2 cellular contexts compared by ENCODE assay signal in the genomic region with DNA sequence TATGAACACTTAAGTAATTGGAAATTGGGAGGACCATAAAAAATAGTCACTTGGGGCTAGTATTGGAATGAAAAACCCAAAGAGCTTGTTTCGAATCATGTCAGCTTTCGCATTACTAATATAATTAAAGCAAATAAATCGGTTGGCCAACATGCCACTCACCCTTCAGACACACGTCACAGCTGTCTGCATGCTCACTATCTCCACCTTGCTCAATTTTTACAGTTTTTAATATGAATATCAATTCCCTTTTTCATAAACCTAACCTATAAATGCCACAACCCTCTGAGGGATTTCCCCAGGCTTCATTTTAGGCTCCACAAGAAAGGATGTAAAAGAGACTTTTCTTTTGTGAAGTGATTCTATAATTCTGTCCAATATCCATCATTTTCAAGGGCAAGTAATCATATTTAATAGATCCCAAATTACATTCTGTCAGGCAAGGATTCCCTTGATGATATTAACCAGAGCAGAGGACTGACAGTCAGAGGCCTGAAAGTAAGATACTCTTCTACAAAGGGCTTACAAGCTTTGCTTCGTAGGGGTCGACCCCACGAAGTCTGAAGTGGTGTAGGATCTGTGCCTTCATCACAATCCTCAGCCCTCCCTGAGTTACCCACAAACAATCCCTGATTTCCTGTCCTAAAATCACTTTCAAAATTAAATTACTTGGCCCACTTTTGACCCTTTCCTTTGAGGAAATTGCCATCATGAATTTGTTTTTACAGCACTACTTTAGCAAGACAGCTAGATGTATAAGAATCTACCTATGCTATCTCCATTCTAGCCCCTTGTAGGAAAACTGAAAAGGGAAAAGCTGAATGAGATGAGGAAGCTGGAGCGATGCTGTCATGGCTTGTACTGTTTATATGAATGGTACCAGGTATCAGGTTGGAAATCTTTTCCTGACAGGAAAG.
TF ChIP-seq lines count a peak whose summit lies in the region.

No MANE protein-coding gene starts in this region.

TF ChIP-seq in IMR-90, 13 proteins besides CTCF, POLR2A, EP300 and RAD21:
- no peak for TF ChIP-seq CHD1 (IDR thresholded peaks at IDR 0.05; ENCODE audit: low read depth, low read length)
- TF ChIP-seq, protein P1, sequence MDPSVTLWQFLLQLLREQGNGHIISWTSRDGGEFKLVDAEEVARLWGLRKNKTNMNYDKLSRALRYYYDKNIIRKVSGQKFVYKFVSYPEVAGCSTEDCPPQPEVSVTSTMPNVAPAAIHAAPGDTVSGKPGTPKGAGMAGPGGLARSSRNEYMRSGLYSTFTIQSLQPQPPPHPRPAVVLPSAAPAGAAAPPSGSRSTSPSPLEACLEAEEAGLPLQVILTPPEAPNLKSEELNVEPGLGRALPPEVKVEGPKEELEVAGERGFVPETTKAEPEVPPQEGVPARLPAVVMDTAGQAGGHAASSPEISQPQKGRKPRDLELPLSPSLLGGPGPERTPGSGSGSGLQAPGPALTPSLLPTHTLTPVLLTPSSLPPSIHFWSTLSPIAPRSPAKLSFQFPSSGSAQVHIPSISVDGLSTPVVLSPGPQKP (IDR thresholded peaks at IDR 0.05; ENCODE audit: borderline replicate concordance, low read depth, low read length) = no peak
- TF ChIP-seq FOS (IDR thresholded peaks at IDR 0.05; ENCODE audit: low read depth, low read length) = no peak
- TF ChIP-seq RCOR1 (IDR thresholded peaks at IDR 0.05; ENCODE audit: insufficient replicate concordance, low read length) = no peak
- no peak for TF ChIP-seq MAZ (IDR thresholded peaks at IDR 0.05; ENCODE audit: borderline replicate concordance, low read depth, low read length)
- TF ChIP-seq MAFK (IDR thresholded peaks at IDR 0.05; ENCODE audit: low read depth, low read length) = no peak
- no peak for TF ChIP-seq SMC3 (IDR thresholded peaks at IDR 0.05; ENCODE audit: low read depth, low read length)
- TF ChIP-seq RFX5 (IDR thresholded peaks at IDR 0.05; ENCODE audit: low read depth, low read length) = no peak
- no peak for TF ChIP-seq NFE2L2 (IDR thresholded peaks at IDR 0.05; ENCODE audit: low read depth, low read length)
- no peak for TF ChIP-seq CEBPB (IDR thresholded peaks at IDR 0.05; ENCODE audit: low read depth, low read length)
- no peak for TF ChIP-seq BHLHE40 (IDR thresholded peaks at IDR 0.05; ENCODE audit: low read depth, low read length)
- no peak for TF ChIP-seq MXI1 (IDR thresholded peaks at IDR 0.05; ENCODE audit: borderline replicate concordance, low read depth, low read length)
- no peak for TF ChIP-seq USF2 (IDR thresholded peaks at IDR 0.05; ENCODE audit: low read depth, low read length)

TF ChIP-seq in GM12878, 131 proteins besides CTCF, POLR2A, EP300 and RAD21:
- TF ChIP-seq, protein P2, sequence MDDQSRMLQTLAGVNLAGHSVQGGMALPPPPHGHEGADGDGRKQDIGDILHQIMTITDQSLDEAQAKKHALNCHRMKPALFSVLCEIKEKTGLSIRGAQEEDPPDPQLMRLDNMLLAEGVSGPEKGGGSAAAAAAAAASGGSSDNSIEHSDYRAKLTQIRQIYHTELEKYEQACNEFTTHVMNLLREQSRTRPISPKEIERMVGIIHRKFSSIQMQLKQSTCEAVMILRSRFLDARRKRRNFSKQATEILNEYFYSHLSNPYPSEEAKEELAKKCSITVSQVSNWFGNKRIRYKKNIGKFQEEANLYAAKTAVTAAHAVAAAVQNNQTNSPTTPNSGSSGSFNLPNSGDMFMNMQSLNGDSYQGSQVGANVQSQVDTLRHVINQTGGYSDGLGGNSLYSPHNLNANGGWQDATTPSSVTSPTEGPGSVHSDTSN (IDR thresholded peaks at IDR 0.05; ENCODE audit: insufficient replicate concordance, low read depth, low read length) = peak; percentile 42
- TF ChIP-seq STAT1 (conservative IDR thresholded peaks at IDR 0.05) (no peak), MEF2B (IDR thresholded peaks at IDR 0.05; ENCODE audit: partially characterized antibody, poor library complexity, severe bottlenecking) (no peak), SMC3 (IDR thresholded peaks at IDR 0.05; ENCODE audit: borderline replicate concordance, low read length) (no peak), SKIL (IDR thresholded peaks at IDR 0.05; ENCODE audit: low read depth, poor library complexity, severe bottlenecking) (no peak), NFXL1 (IDR thresholded peaks at IDR 0.05; ENCODE audit: borderline replicate concordance) (no peak), BHLHE40 (IDR thresholded peaks at IDR 0.05; ENCODE audit: borderline replicate concordance in 1 of 2, low read depth in 2 of 2, low read length in 1 of 2) (no peak), JUNB (IDR thresholded peaks at IDR 0.05) (peak; percentile 42; the same call in 1 of the 2 replicates)
- TF ChIP-seq, protein P3, sequence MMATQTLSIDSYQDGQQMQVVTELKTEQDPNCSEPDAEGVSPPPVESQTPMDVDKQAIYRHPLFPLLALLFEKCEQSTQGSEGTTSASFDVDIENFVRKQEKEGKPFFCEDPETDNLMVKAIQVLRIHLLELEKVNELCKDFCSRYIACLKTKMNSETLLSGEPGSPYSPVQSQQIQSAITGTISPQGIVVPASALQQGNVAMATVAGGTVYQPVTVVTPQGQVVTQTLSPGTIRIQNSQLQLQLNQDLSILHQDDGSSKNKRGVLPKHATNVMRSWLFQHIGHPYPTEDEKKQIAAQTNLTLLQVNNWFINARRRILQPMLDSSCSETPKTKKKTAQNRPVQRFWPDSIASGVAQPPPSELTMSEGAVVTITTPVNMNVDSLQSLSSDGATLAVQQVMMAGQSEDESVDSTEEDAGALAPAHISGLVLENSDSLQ (IDR thresholded peaks at IDR 0.05) = peak; percentile 71; the same call in 1 of the 2 replicates
